In the genomic region with DNA sequence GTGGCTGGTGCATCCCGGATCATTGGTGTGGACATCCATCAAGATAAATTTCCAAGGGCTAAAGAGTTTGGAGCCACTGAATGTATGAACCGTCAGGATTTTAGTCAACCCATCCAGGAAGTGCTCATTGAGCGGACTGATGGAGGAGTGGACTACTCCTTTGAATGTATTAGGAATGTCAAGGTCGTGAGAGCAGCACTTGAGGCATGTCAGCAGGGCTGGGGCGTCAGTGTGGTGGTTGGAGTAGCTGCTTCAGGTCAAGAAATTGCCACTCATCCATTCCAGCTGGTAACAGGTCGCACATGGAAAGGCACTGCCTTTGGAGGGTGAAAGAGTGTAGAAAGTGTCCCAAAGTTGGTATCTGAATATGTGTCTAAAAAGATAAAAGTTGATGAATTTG, we compare ENCODE assay signal across 26 cellular contexts.
"Had no signal": no experiment of that assay in that cellular context is flagged by ENCODE, and none has a peak within 500 bp of the region (broad histone marks: within the 10 kb centered on the region; RNA-seq: fewer than 3 reads in every experiment).

No MANE protein-coding gene starts in this region.

- H3K9ac ChIP-seq: neural progenitor cell had no signal

- H3K9me3 ChIP-seq: pancreas, prostate gland, right lobe of liver, sigmoid colon, thoracic aorta, thyroid gland, upper lobe of left lung, vagina had no signal

- H3K4me3 ChIP-seq: neural progenitor cell, pancreas, prostate gland, right lobe of liver, sigmoid colon, skin epidermis, smooth muscle cell, spleen, suprapubic skin, thoracic aorta, thyroid gland, tibial nerve, upper lobe of left lung, vagina had no signal

- DNase-seq: naive B cell; naive thymus-derived CD8-positive, alpha-beta T cell; pancreas; right cardiac atrium; right lobe of liver; sigmoid colon; spleen; stimulated activated CD4-positive, alpha-beta T cell treated with anti-CD3 and anti-CD28 coated beads, Interleukin-12 subunit alpha, Interleukin-12 subunit beta, amount 100 ng/mL, for 4 hours; stimulated activated CD4-positive, alpha-beta T cell treated with anti-CD3 and anti-CD28 coated beads, Interleukin-1b, Interleukin-23, amount 100 ng/mL, for 48 hours; stimulated activated CD4-positive, alpha-beta T cell treated with anti-CD3 and anti-CD28 coated beads, Interleukin-4, amount 100 ng/mL, for 1 hour; stimulated activated CD4-positive, alpha-beta T cell treated with anti-CD3 and anti-CD28 coated beads, Interleukin-4, amount 100 ng/mL, for 4 hours; stimulated activated CD8-positive, alpha-beta memory T cell treated with anti-CD3 and anti-CD28 coated beads, Interleukin-4, amount 100 ng/mL, for 48 hours; stimulated activated naive CD4-positive, alpha-beta T cell; stimulated activated naive CD8-positive, alpha-beta T cell treated with anti-CD3 and anti-CD28 coated beads, Interleukin-15, amount 100 ng/mL, for 72 hours; stimulated activated naive CD8-positive, alpha-beta T cell treated with anti-CD3 and anti-CD28 coated beads, Interleukin-15, Interleukin-2, amounts not matched to agents 100 U/mL and 50 U/mL, for 24 hours; substantia nigra; thyroid gland; upper lobe of left lung had no signal

- H3K27ac ChIP-seq: neural progenitor cell, pancreas, prostate gland, right lobe of liver, sigmoid colon, skin epidermis, spleen, suprapubic skin, thoracic aorta, thyroid gland, tibial nerve, upper lobe of left lung, vagina had no signal

- H3K4me1 ChIP-seq: neural progenitor cell, pancreas, prostate gland, right lobe of liver, spleen, suprapubic skin, thyroid gland, tibial nerve, upper lobe of left lung, vagina had no signal

- H3K27me3 ChIP-seq: neural progenitor cell, pancreas, right lobe of liver, sigmoid colon, spleen, suprapubic skin, thyroid gland, tibial nerve, upper lobe of left lung, vagina had no signal

- H2AFZ ChIP-seq: neural progenitor cell had no signal

- H3K36me3 ChIP-seq: neural progenitor cell, pancreas, prostate gland, right lobe of liver, sigmoid colon, spleen, suprapubic skin, thoracic aorta, thyroid gland, tibial nerve, upper lobe of left lung, vagina had no signal

- H3K4me2 ChIP-seq: neural progenitor cell, smooth muscle cell had no signal
